In the genomic region with DNA sequence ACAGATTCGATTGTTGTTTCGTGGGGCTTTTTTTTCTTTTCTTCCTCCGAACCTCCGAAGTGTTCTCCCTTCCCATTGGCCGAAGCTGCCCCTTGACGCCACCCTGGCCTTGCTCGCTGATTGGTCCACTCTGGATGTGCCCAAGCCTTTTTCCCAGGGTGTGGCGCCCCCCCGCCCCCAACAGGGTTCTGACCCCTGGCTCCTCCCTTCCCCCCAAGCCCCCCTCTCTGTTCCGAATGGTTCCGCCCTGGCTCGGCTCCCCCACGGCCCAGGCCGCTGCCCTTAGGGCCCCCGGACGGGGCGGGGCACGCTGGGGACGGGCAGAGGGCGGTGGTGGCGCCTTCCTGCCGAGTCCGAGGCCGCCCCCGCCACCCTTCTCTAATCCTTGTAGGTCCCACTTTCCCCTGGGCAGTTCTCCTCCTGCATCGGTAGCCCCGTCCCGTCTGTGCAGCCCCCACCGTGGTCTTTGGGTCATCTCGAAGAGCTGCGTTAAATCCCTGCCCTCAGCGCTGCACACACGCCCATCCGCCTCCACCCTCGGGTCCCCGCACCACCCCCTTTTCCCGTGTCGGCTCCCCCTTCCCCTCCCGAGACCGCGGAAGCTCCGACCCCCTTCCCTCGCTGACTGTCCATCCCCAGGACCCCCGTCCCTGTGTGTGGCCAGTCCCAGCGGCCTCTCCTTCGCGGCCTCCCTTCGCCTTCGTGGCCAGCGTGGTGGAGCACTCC, we compare ENCODE assay signal across 8 cellular contexts. TPM values are rescaled to one million over a fixed set of nuclear protein-coding genes. Genes with fewer than 3 reads are reported as not detected.
A peak's percentile ranks its signal among the peaks of the same experiment; 100 is the strongest.
DNase-seq lines count a peak whose midpoint lies in the region; ATAC-seq and TF ChIP-seq lines count a peak whose summit lies in the region.

No MANE protein-coding gene starts in this region.

- peak overlapping the region; percentile 77 for H3K9ac ChIP-seq in PC-3 (ENCODE audit: low read length)
- H3K9ac ChIP-seq in neural cell (ENCODE audit: low read length): peak overlapping the region; percentile 65

- H3K4me1 ChIP-seq in PC-3 (ENCODE audit: insufficient read depth, low read length) (no peaks in the 10 kb centered on the region), foreskin keratinocyte (no peaks in the 10 kb centered on the region), suprapubic skin (no peaks in the 10 kb centered on the region)

- POLR2A ChIA-PET in PC-3 (lab: Charles Lee; ENCODE audit: unreplicated experiment): interaction anchor here (0.6 to 0.7 kb wide), 2 partner anchors 277 to 328 kb away, joined by 3 to 6 read pairs; partner anchors contain the start of gene APLN

- intact Hi-C loops in Calu3 (cut with micrococcal nuclease; ENCODE audit: unreplicated experiment): loop anchor here (10.0 kb wide), 1 partner anchor 53 kb away; the partner anchor contains the start of gene BCORL1
- intact Hi-C loops in PC-3 (cut with micrococcal nuclease): no loop called here

- H3K4me3 ChIP-seq in PC-3 (ENCODE audit: low read length) (peak overlapping the region; percentile 78), neural cell (ENCODE audit: low read length) (peak overlapping the region; percentile 67), suprapubic skin (peak overlapping the region; percentile 57)

- H2AFZ ChIP-seq in PC-3 (ENCODE audit: low read length) (peak overlapping the region; percentile 97), neural cell (ENCODE audit: low read depth, low read length) (no peak overlapping the region)

- H3K79me2 ChIP-seq in PC-3 (ENCODE audit: low read length): no peaks in the 10 kb centered on the region
- H3K79me2 ChIP-seq in neural cell (replicated peaks; ENCODE audit: insufficient read depth, low read length): no peaks in the 10 kb centered on the region

- H3K36me3 ChIP-seq in PC-3 (ENCODE audit: low read depth, low read length) (peaks cover 8% of the 10 kb centered on the region; the same call in 1 of the 2 replicates), neural cell (ENCODE audit: insufficient read depth, low read length) (no peaks in the 10 kb centered on the region), suprapubic skin (peaks cover 6% of the 10 kb centered on the region)

- CTCF ChIA-PET in Calu3 (lab: Charles Lee): interaction anchor here (0.6 to 0.8 kb wide), 2 partner anchors 28 to 62 kb away, joined by 3 read pairs; no protein-coding TSS in a partner anchor
- CTCF ChIA-PET in PC-3 (lab: Charles Lee): interaction anchor here (0.6 to 1.1 kb wide), 3 partner anchors 129 to 202 kb away, joined by 3 to 6 read pairs (median 4); no protein-coding TSS in a partner anchor

- H3K27ac Mint-ChIP-seq in Calu3 (ENCODE audit: unreplicated experiment): peak overlapping the region; percentile 77

- no peak for TF ChIP-seq CTCF in Calu3 (IDR thresholded peaks at IDR 0.05; ENCODE audit: unreplicated experiment)
- TF ChIP-seq CTCF in PC-3 (conservative IDR thresholded peaks at IDR 0.05; ENCODE audit: low read depth, low read length): no peak
- no peak for TF ChIP-seq CTCF in foreskin keratinocyte (conservative IDR thresholded peaks at IDR 0.05)
- no peak for TF ChIP-seq CTCF in neural cell (IDR thresholded peaks at IDR 0.05; ENCODE audit: poor library complexity, severe bottlenecking)
- no peak for TF ChIP-seq CTCF in suprapubic skin (IDR thresholded peaks at IDR 0.05)

- no peaks in the 10 kb centered on the region for H3K27me3 ChIP-seq in PC-3 (ENCODE audit: low read length)
- peaks cover 19% of the 10 kb centered on the region for H3K27me3 ChIP-seq in foreskin keratinocyte
- H3K27me3 ChIP-seq in neural cell (ENCODE audit: insufficient read depth, low read depth, low read length): peaks cover 21% of the 10 kb centered on the region
- H3K27me3 ChIP-seq in suprapubic skin: no peaks in the 10 kb centered on the region

- H3K36me3 Mint-ChIP-seq in Calu3 (ENCODE audit: insufficient read depth, unreplicated experiment): peaks cover 32% of the 10 kb centered on the region

- no peak for TF ChIP-seq POLR2A in suprapubic skin (IDR thresholded peaks at IDR 0.05)

- H3K27me3 Mint-ChIP-seq in Calu3 (ENCODE audit: unreplicated experiment): peaks cover 27% of the 10 kb centered on the region

- no peaks in the 10 kb centered on the region for H4K20me1 ChIP-seq in PC-3 (ENCODE audit: low read length)
- H4K20me1 ChIP-seq in neural cell (ENCODE audit: insufficient read depth): no peaks in the 10 kb centered on the region

- TF ChIP-seq EP300 in neural cell (conservative IDR thresholded peaks at IDR 0.05; ENCODE audit: poor library complexity, severe bottlenecking) (no peak), suprapubic skin (IDR thresholded peaks at IDR 0.05) (no peak)

- peak overlapping the region; percentile 95 for H3K4me2 ChIP-seq in PC-3 (ENCODE audit: low read length)
- no peak overlapping the region for H3K4me2 ChIP-seq in neural cell (ENCODE audit: low read length)

- peak overlapping the region; percentile 70 for H3K27ac ChIP-seq in PC-3 (ENCODE audit: low read length)
- H3K27ac ChIP-seq in foreskin keratinocyte: no peak overlapping the region
- H3K27ac ChIP-seq in neural cell (ENCODE audit: low read length): peak overlapping the region; percentile 5
- peak overlapping the region; percentile 84 for H3K27ac ChIP-seq in suprapubic skin

- WGBS in suprapubic skin: 46% methylated on average over 39 of the region's 50 CpGs

- TF ChIP-seq RAD21 in neural cell (conservative IDR thresholded peaks at IDR 0.05): no peak

- H3F3A ChIP-seq in PC-3 (ENCODE audit: low read length, unreplicated experiment) (no peaks in the 10 kb centered on the region), neural cell (ENCODE audit: insufficient read depth, low read length, poor library complexity, severe bottlenecking) (no peaks in the 10 kb centered on the region)

- H3K9me2 ChIP-seq in PC-3 (replicated peaks; ENCODE audit: low read length) (no peaks in the 10 kb centered on the region), neural cell (ENCODE audit: insufficient read depth, low read length) (no peaks in the 10 kb centered on the region)

- ATAC-seq in GM19468 (IDR thresholded peaks at IDR 0.05; ENCODE audit: extremely low read depth, unreplicated experiment): peak; percentile 32
- ATAC-seq in PC-3: peak; percentile 76
- ATAC-seq in foreskin keratinocyte: peak; percentile 72

- H3K4me1 Mint-ChIP-seq in Calu3 (ENCODE audit: low read depth, unreplicated experiment): peaks cover 9% of the 10 kb centered on the region

- H3K9me3 Mint-ChIP-seq in Calu3 (ENCODE audit: low read depth, unreplicated experiment): no peaks in the 10 kb centered on the region

- DNase-seq in Calu3 (peak; percentile 81), HPDE6-E6E7 (ENCODE audit: extremely low spot score) (peak; percentile 81), PC-3 (peak; percentile 83), foreskin keratinocyte (peak; percentile 28 to 57), suprapubic skin (ENCODE audit: low spot score in 2 of 2) (peak; percentile 93 to 94)
- DNase-seq in activated gamma-delta T cell treated with anti-CD3 and anti-CD28 coated beads, Interleukin-2, amount 50 U/mL, for 16 hours (ENCODE audit: low read depth): peak; percentile 27

- BruUV-seq in Calu3 (replicated peaks; lab: Mats Ljungman, UMichigan) (no TSS peak), PC-3 (replicated peaks; lab: Mats Ljungman, UMichigan) (no TSS peak)

- H3K4me3 Mint-ChIP-seq in Calu3 (ENCODE audit: low read depth, unreplicated experiment): peak overlapping the region; percentile 66

- H3K9me3 ChIP-seq in PC-3 (ENCODE audit: low read length) (no peaks in the 10 kb centered on the region), neural cell (ENCODE audit: low read length) (no peaks in the 10 kb centered on the region), suprapubic skin (no peaks in the 10 kb centered on the region)

TF ChIP-seq in neural cell, 6 proteins besides CTCF, POLR2A, EP300 and RAD21:
- TF ChIP-seq MXI1 (conservative IDR thresholded peaks at IDR 0.05; ENCODE audit: poor library complexity, severe bottlenecking) (no peak), TAF1 (IDR thresholded peaks at IDR 0.05; ENCODE audit: low read depth) (no peak), POLR2AphosphoS5 (IDR thresholded peaks at IDR 0.05) (no peak)
TF ChIP-seq in neural cell: peak in this region for 0.

RNA-seq across cellular contexts. Expression of gene UTP14A, which starts 25.6 kb away (rescaled TPM):
- total RNA-seq in Calu3 (2022) (42.3 and 43.1 TPM in 2 replicates), PC-3 (2014; rRNA removed) (20.2 and 40.5 TPM in 2 replicates), foreskin keratinocyte (35.1 and 39.4 TPM in 2 replicates), suprapubic skin (10 to 100 TPM; 11.3 to 14.9 (median 12.2) TPM)
- polyA plus RNA-seq in foreskin keratinocyte (21.1 and 26.0 TPM in 2 replicates), neural cell (9.3 and 10.5 TPM in 2 replicates)
- 14.1 and 17.0 TPM in 2 replicates for polyA minus RNA-seq in neural cell

RNA-seq across cellular contexts. Expression of gene BCORL1, which starts 50.9 kb away (rescaled TPM):
- total RNA-seq in Calu3 (2022) (6.7 and 10.1 TPM in 2 replicates), PC-3 (2014; rRNA removed) (3.1 and 3.9 TPM in 2 replicates), foreskin keratinocyte (3.3 and 3.5 TPM in 2 replicates), suprapubic skin (10 to 100 TPM in 1 of 4 donors, 1 to 10 TPM in 3; 5.9 to 11.0 (median 7.9) TPM)
- polyA plus RNA-seq in foreskin keratinocyte (1.2 and 1.7 TPM in 2 replicates), neural cell (1.0 and 1.1 TPM in 2 replicates)
- polyA minus RNA-seq in neural cell: 3.7 and 5.1 TPM in 2 replicates

Comparison
In these comparisons a context has a peak if more than half of its experiments do, and no peak if none do; other contexts are left out.
1. DNase-seq: peak in every context shown above with its lines; median percentile 94 in suprapubic skin; 83 in PC-3; 81 in Calu3; 81 in HPDE6-E6E7; 42 in foreskin keratinocyte; 27 in activated gamma-delta T cell treated with anti-CD3 and anti-CD28 coated beads, Interleukin-2, amount 50 U/mL, for 16 hours.